34 cellular contexts compared by ENCODE assay signal in genomic region chr19:55857974-55858373, GRCh38. TPM values are rescaled to one million over a fixed set of nuclear protein-coding genes. Genes with fewer than 3 reads are reported as not detected.
"Had no signal": no experiment of that assay in that cellular context is flagged by ENCODE, and none has a peak within 500 bp of the region (broad histone marks: within the 10 kb centered on the region; RNA-seq: fewer than 3 reads in every experiment).

No MANE protein-coding gene starts in this region.

- ATAC-seq: activated CD8-positive, alpha-beta T cell treated with anti-CD3 and anti-CD28 coated beads for 36 hours; activated T-cell treated with anti-CD3 and anti-CD28 coated beads, Interleukin-2, amount 50 U/mL, for 72 hours; activated T-helper 17 cell treated with anti-CD3 and anti-CD28 coated beads, Interleukin-2, amount 50 U/mL, for 72 hours; body of pancreas; Right ventricle myocardium inferior; SK-N-SH treated with all-trans-retinoic acid at 6 μM for 48 hours had no signal

- H3K4me1 Mint-ChIP-seq: activated CD4-positive, alpha-beta T cell treated with anti-CD3 and anti-CD28 coated beads, Interleukin-2, amount 10 ng/mL, durations not matched to agents 24 days and 14 days; activated naive CD4-positive, alpha-beta T cell treated with anti-CD3 and anti-CD28 coated beads, Interleukin-2, amount 50 U/mL, for 24 hours; activated naive CD8-positive, alpha-beta T cell treated with anti-CD3 and anti-CD28 coated beads, Interleukin-2, amount 10 ng/mL, durations not matched to agents 7 days and 5 days; activated T-helper 17 cell treated with anti-CD3 and anti-CD28 coated beads, Interleukin-2, amount 50 U/mL, for 72 hours had no signal

- H3K36me3 Mint-ChIP-seq: activated naive CD4-positive, alpha-beta T cell treated with anti-CD3 and anti-CD28 coated beads, Interleukin-2, amount 50 U/mL, for 24 hours; activated naive CD8-positive, alpha-beta T cell treated with anti-CD3 and anti-CD28 coated beads, Interleukin-2, amount 10 ng/mL, durations not matched to agents 7 days and 5 days had no signal

- H3K36me3 ChIP-seq: breast epithelium, WERI-Rb-1 had no signal

- H3K27ac Mint-ChIP-seq: activated CD4-positive, alpha-beta T cell treated with anti-CD3 and anti-CD28 coated beads, Interleukin-2, amount 10 ng/mL, durations not matched to agents 24 days and 14 days; activated CD8-positive, alpha-beta T cell treated with anti-CD3 and anti-CD28 coated beads for 36 hours; activated naive CD4-positive, alpha-beta T cell treated with anti-CD3 and anti-CD28 coated beads, Interleukin-2, amount 50 U/mL, for 24 hours; activated naive CD8-positive, alpha-beta T cell treated with anti-CD3 and anti-CD28 coated beads, Interleukin-2, amount 10 ng/mL, durations not matched to agents 7 days and 5 days; activated T-cell treated with anti-CD3 and anti-CD28 coated beads, Interleukin-2, amount 50 U/mL, for 72 hours; activated T-helper 17 cell treated with anti-CD3 and anti-CD28 coated beads, Interleukin-2, amount 50 U/mL, for 72 hours had no signal

- H2AFZ ChIP-seq: PC-9 had no signal

- H3K4me3 Mint-ChIP-seq: activated CD4-positive, alpha-beta T cell treated with anti-CD3 and anti-CD28 coated beads, Interleukin-2, amount 10 ng/mL, durations not matched to agents 24 days and 14 days; activated CD8-positive, alpha-beta T cell treated with anti-CD3 and anti-CD28 coated beads for 36 hours; activated naive CD4-positive, alpha-beta T cell treated with anti-CD3 and anti-CD28 coated beads, Interleukin-2, amount 50 U/mL, for 24 hours; activated naive CD8-positive, alpha-beta T cell treated with anti-CD3 and anti-CD28 coated beads, Interleukin-2, amount 10 ng/mL, durations not matched to agents 7 days and 5 days; activated T-cell treated with anti-CD3 and anti-CD28 coated beads, Interleukin-2, amount 50 U/mL, for 72 hours; activated T-helper 17 cell treated with anti-CD3 and anti-CD28 coated beads, Interleukin-2, amount 50 U/mL, for 72 hours had no signal

- H3K4me1 ChIP-seq: body of pancreas, breast epithelium had no signal

- H3K9me3 Mint-ChIP-seq: activated CD8-positive, alpha-beta T cell treated with anti-CD3 and anti-CD28 coated beads for 36 hours; activated naive CD4-positive, alpha-beta T cell treated with anti-CD3 and anti-CD28 coated beads, Interleukin-2, amount 50 U/mL, for 24 hours; activated T-helper 17 cell treated with anti-CD3 and anti-CD28 coated beads, Interleukin-2, amount 50 U/mL, for 72 hours had no signal

- H3K27ac ChIP-seq: body of pancreas, breast epithelium, PC-9, RWPE1, WERI-Rb-1 had no signal

- H3K27me3 ChIP-seq: body of pancreas, breast epithelium had no signal

- H3K27me3 Mint-ChIP-seq: activated CD4-positive, alpha-beta T cell treated with anti-CD3 and anti-CD28 coated beads, Interleukin-2, amount 10 ng/mL, durations not matched to agents 24 days and 14 days; activated naive CD8-positive, alpha-beta T cell treated with anti-CD3 and anti-CD28 coated beads, Interleukin-2, amount 10 ng/mL, durations not matched to agents 7 days and 5 days had no signal

- H3K4me3 ChIP-seq: body of pancreas, breast epithelium, PC-9 had no signal

- H3K9me3 ChIP-seq: body of pancreas, breast epithelium had no signal

- DNase-seq: activated CD4-positive, alpha-beta T cell treated with anti-CD3 and anti-CD28 coated beads, Interleukin-2, amount 10 ng/mL, durations not matched to agents 24 days and 14 days; activated CD4-positive, alpha-beta T cell treated with anti-CD3 and anti-CD28 coated beads, Interleukin-2, amount 50 U/mL, for 4 hours; activated CD8-positive, alpha-beta T cell treated with anti-CD3 and anti-CD28 coated beads for 36 hours; activated effector memory CD4-positive, alpha-beta T cell treated with anti-CD3 and anti-CD28 coated beads, Interleukin-2, amount 50 U/mL, for 16 hours; activated naive CD4-positive, alpha-beta T cell; activated naive CD8-positive, alpha-beta T cell treated with anti-CD3 and anti-CD28 coated beads, Interleukin-2, amount 10 ng/mL, durations not matched to agents 7 days and 5 days; activated T-cell treated with anti-CD3 and anti-CD28 coated beads, Interleukin-2, amount 50 U/mL, for 1 hour; activated T-cell treated with anti-CD3 and anti-CD28 coated beads, Interleukin-2, amount 50 U/mL, for 72 hours; body of pancreas; MM.1S; NCI-H1092; NCI-H1436 treated with DMSO at 0.1 percent for 48 hours; NCI-H1694 treated with DMSO at 0.1 percent for 48 hours; NCI-H2029; NCI-H345; NCI-H524 treated with DMSO at 0.1 percent for 48 hours; SIG-M5; T1000; WERI-Rb-1 had no signal

- H3K4me2 ChIP-seq: PC-9 had no signal

RNA-seq across cellular contexts. Expression of gene NLRP4, which starts 21.6 kb away (rescaled TPM):
- total RNA-seq: activated CD4-positive, alpha-beta T cell treated with anti-CD3 and anti-CD28 coated beads, Interleukin-2, amount 10 ng/mL, durations not matched to agents 24 days and 14 days; activated CD8-positive, alpha-beta memory T cell treated with anti-CD3 and anti-CD28 coated beads for 36 hours; activated CD8-positive, alpha-beta T cell treated with anti-CD3 and anti-CD28 coated beads for 36 hours; activated naive CD8-positive, alpha-beta T cell treated with anti-CD3 and anti-CD28 coated beads, Interleukin-2, amount 10 ng/mL, durations not matched to agents 7 days and 5 days; activated T-cell treated with anti-CD3 and anti-CD28 coated beads, Interleukin-2, amount 50 U/mL, for 72 hours; activated T-helper 17 cell treated with anti-CD3 and anti-CD28 coated beads, Interleukin-2, amount 50 U/mL, for 72 hours; astrocyte; body of pancreas; breast epithelium; cardiac septum; LHCN-M2; NCI-H460; Right ventricle myocardium inferior; T-helper 1 cell treated with Interleukin-12 subunit alpha and Interleukin-12 subunit beta and Interleukin-4 antibody, amounts not matched to agents 30 ng/mL and 1 ng/mL, for 36 hours; T-helper 2 cell treated with Interferon-gamma antibody and Interleukin-4, amounts not matched to agents 100 ng/mL and 5 ng/mL, for 36 hours had no signal
- polyA plus RNA-seq: adipose tissue had no signal

RNA-seq across cellular contexts. Expression of gene NLRP11, which starts 26.2 kb away (rescaled TPM):
- total RNA-seq: activated CD4-positive, alpha-beta T cell treated with anti-CD3 and anti-CD28 coated beads, Interleukin-2, amount 10 ng/mL, durations not matched to agents 24 days and 14 days; activated naive CD8-positive, alpha-beta T cell treated with anti-CD3 and anti-CD28 coated beads, Interleukin-2, amount 10 ng/mL, durations not matched to agents 7 days and 5 days; activated T-cell treated with anti-CD3 and anti-CD28 coated beads, Interleukin-2, amount 50 U/mL, for 72 hours; astrocyte; body of pancreas; cardiac septum; NCI-H460; PC-9; Right ventricle myocardium inferior; T-helper 1 cell treated with Interleukin-12 subunit alpha and Interleukin-12 subunit beta and Interleukin-4 antibody, amounts not matched to agents 30 ng/mL and 1 ng/mL, for 36 hours; T-helper 2 cell treated with Interferon-gamma antibody and Interleukin-4, amounts not matched to agents 100 ng/mL and 5 ng/mL, for 36 hours had no signal
